ENCODE assay signal across 8 cellular contexts in the genomic region with DNA sequence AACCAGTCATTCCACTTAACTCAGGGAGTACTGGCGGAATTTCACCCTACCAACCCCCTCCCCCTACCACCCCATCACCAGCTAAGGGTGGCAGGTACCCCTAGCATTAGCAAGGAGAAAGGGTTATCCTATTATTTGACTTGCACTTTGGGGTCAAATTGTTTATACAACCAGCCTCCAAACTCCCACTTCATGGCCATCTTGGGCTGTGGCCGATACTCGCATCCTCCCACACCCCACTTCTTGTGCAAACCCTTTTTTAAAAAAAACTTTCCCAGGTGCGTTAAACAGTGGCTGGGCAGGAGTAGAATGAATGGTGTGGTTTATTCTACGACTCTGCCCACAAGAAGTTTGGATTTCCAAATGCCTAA. TPM values are rescaled to one million over a fixed set of nuclear protein-coding genes. Genes with fewer than 3 reads are reported as not detected.
DNase-seq lines count a peak whose midpoint lies in the region; ATAC-seq, FAIRE-seq and TF ChIP-seq lines count a peak whose summit lies in the region.

No MANE protein-coding gene starts in this region.

- intact Hi-C loops in mammary epithelial cell (cut with micrococcal nuclease), result loop anchor here (1.0 to 10.0 kb wide), 4 partner anchors 9 to 237 kb away; partner anchors contain the start of genes ISG20L2, MEF2D, METTL25B and PRCC
- intact Hi-C loops in naive thymus-derived CD4-positive, alpha-beta T cell (cut with micrococcal nuclease), result loop anchor here (1.0 to 10.0 kb wide), 12 partner anchors 10 to 687 kb away; partner anchors contain the start of genes HDGF (in 2 of the 2), ISG20L2 (in 2 of the 2), METTL25B (in 2 of the 2) and PRCC (in 2 of the 2)

- no peaks in the 10 kb centered on the region for H4K20me1 ChIP-seq in mammary epithelial cell (ENCODE audit: insufficient read depth, low read length)

- ATAC-seq in HG03457 (IDR thresholded peaks at IDR 0.05; ENCODE audit: unreplicated experiment), result peak; percentile 2
- no peak for ATAC-seq in naive thymus-derived CD4-positive, alpha-beta T cell
- no peak for ATAC-seq in HG03565 (IDR thresholded peaks at IDR 0.05; ENCODE audit: unreplicated experiment)

- peaks cover 4 to 30% (median 18%) of the 10 kb centered on the region in 5 donors for H3K36me3 Mint-ChIP-seq in naive thymus-derived CD4-positive, alpha-beta T cell

- peak overlapping the region; percentile 35 for H3K4me3 ChIP-seq in BE2C (ENCODE audit: low read depth, low read length)
- peak overlapping the region in 1 of 3 experiments; percentile 27 for H3K4me3 ChIP-seq in mammary epithelial cell (replicated peaks in 1 of 3; ENCODE audit: insufficient read depth in 1 of 3, low read depth in 2 of 3, low read length in 3 of 3)
- H3K4me3 ChIP-seq in naive thymus-derived CD4-positive, alpha-beta T cell (ENCODE audit: low read length), result peak overlapping the region; percentile 51

- no peak for TF ChIP-seq CTCF in BE2C (IDR thresholded peaks at IDR 0.05; ENCODE audit: low read depth, low read length)
- no peak for TF ChIP-seq CTCF in mammary epithelial cell (conservative IDR thresholded peaks at IDR 0.05 in 1 of 2, IDR thresholded peaks at IDR 0.05 in 1 of 2; ENCODE audit: extremely low read depth in 1 of 2, insufficient read depth in 1 of 2, low read depth in 1 of 2, low read length in 2 of 2)

- H3K9ac ChIP-seq in mammary epithelial cell (ENCODE audit: insufficient read depth, low read length), result no peak overlapping the region

- H3K4me2 ChIP-seq in mammary epithelial cell (ENCODE audit: insufficient read depth, low read depth, low read length), result peak overlapping the region; percentile 49

- 74% methylated on average over 5 of the region's 5 CpGs for WGBS in mammary epithelial cell (ENCODE audit: low coverage, missing lambda C conversion rate)

- H3K36me3 ChIP-seq in BE2C, result peaks cover 54% of the 10 kb centered on the region
- H3K36me3 ChIP-seq in mammary epithelial cell (ENCODE audit: insufficient read depth, low read length), result peaks cover 18% of the 10 kb centered on the region
- peaks cover 0 to 52% (median 13%) of the 10 kb centered on the region in 3 experiments for H3K36me3 ChIP-seq in naive thymus-derived CD4-positive, alpha-beta T cell (ENCODE audit: control insufficient read depth in 2 of 3, insufficient read depth in 3 of 3, low read length in 3 of 3)

- peaks cover 30 to 55% (median 46%) of the 10 kb centered on the region in 7 donors for H3K4me1 Mint-ChIP-seq in naive thymus-derived CD4-positive, alpha-beta T cell

- no peak for DNase-seq in BE2C
- no peak for DNase-seq in mammary epithelial cell
- DNase-seq in naive thymus-derived CD4-positive, alpha-beta T cell, result no peak
- no peak for DNase-seq in NCI-H2081 treated with DMSO at 0.1 percent for 48 hours (lab: John Stamatoyannopoulos, UW)
- no peak for DNase-seq in NCI-H748 treated with DMSO at 0.1 percent for 48 hours (lab: John Stamatoyannopoulos, UW)
- DNase-seq in GM19239 (ENCODE audit: insufficient read length, low spot score), result no peak

- H3K27me3 ChIP-seq in BE2C (no peaks in the 10 kb centered on the region), mammary epithelial cell (ENCODE audit: insufficient read depth, low read length) (no peaks in the 10 kb centered on the region)
- no peaks in the 10 kb centered on the region for H3K27me3 ChIP-seq in naive thymus-derived CD4-positive, alpha-beta T cell (ENCODE audit: control insufficient read depth in 2 of 2, insufficient read depth in 2 of 2, low read length in 2 of 2)

- CTCF ChIA-PET in mammary epithelial cell (lab: Charles Lee; ENCODE audit: low non-redundant PET), result no interaction called here
- CTCF ChIA-PET in naive thymus-derived CD4-positive, alpha-beta T cell (lab: Charles Lee), result interaction anchor here (0.6 to 1.9 kb wide), 9 partner anchors 11 to 150 kb away, joined by 3 to 10 read pairs (median 3); partner anchors contain the start of genes ISG20L2, METTL25B and PRCC

- H3K27ac ChIP-seq in mammary epithelial cell (ENCODE audit: insufficient read depth, low read depth, low read length), result no peak overlapping the region
- peak overlapping the region; percentile 90 for H3K27ac ChIP-seq in naive thymus-derived CD4-positive, alpha-beta T cell (ENCODE audit: low read depth, low read length)

- no TSS peak for BruUV-seq in mammary epithelial cell (replicated peaks; lab: Mats Ljungman, UMichigan)

- H3K79me2 ChIP-seq in mammary epithelial cell (ENCODE audit: insufficient read depth, low read length), result peaks cover 67% of the 10 kb centered on the region

- H2AFZ ChIP-seq in mammary epithelial cell (ENCODE audit: low read depth, low read length), result no peak overlapping the region

- H3K4me3 Mint-ChIP-seq in naive thymus-derived CD4-positive, alpha-beta T cell, result peak overlapping the region; percentile 94 to 99 (median 98)

- peaks cover 0 to 1% (median 0%) of the 10 kb centered on the region in 11 donors for H3K9me3 Mint-ChIP-seq in naive thymus-derived CD4-positive, alpha-beta T cell

- FAIRE-seq in GM19239 (lab: Jason Lieb, UNC), result no peak

- dilution Hi-C loops in mammary epithelial cell (cut with HindIII; ENCODE audit: low sequenced_read_pairs), result no loop called here

- in situ Hi-C loops in mammary epithelial cell (cut with MboI; ENCODE audit: low sequenced_read_pairs in 2 of 2), result no loop called here

- H3K4me1 ChIP-seq in BE2C (peaks cover 5% of the 10 kb centered on the region), mammary epithelial cell (ENCODE audit: insufficient read depth, low read length) (peaks cover 18% of the 10 kb centered on the region)
- H3K4me1 ChIP-seq in naive thymus-derived CD4-positive, alpha-beta T cell (ENCODE audit: control insufficient read depth in 2 of 2, insufficient read depth in 2 of 2, low read length in 2 of 2), result peaks cover 24% of the 10 kb centered on the region in 2 donors

- H3K27me3 Mint-ChIP-seq in naive thymus-derived CD4-positive, alpha-beta T cell, result no peaks in the 10 kb centered on the region

- POLR2A ChIA-PET in naive thymus-derived CD4-positive, alpha-beta T cell (lab: Charles Lee), result interaction anchor here (0.6 to 4.6 kb wide), 15 partner anchors 10 to 529 kb away, joined by 3 to 77 read pairs (median 5); partner anchors contain the start of genes CRABP2, HDGF, ISG20L2 and METTL25B

- no peaks in the 10 kb centered on the region for H3K9me3 ChIP-seq in BE2C
- no peaks in the 10 kb centered on the region for H3K9me3 ChIP-seq in mammary epithelial cell (replicated peaks; ENCODE audit: insufficient read depth, low read length)
- H3K9me3 ChIP-seq in naive thymus-derived CD4-positive, alpha-beta T cell (ENCODE audit: control insufficient read depth in 2 of 3, low read length in 3 of 3), result no peaks in the 10 kb centered on the region

- H3K27ac Mint-ChIP-seq in naive thymus-derived CD4-positive, alpha-beta T cell, result peak overlapping the region; percentile 86 to 99 (median 98)

RNA-seq across cellular contexts. Expression of gene MRPL24, which starts 0.7 kb away (rescaled TPM):
- polyA plus RNA-seq in BE2C (2012; ENCODE audit: insufficient read depth, insufficient read length, low read depth), result 264 TPM
- 10 to 100 TPM; 25.0 to 86.1 TPM for total RNA-seq in mammary epithelial cell
- polyA plus RNA-seq in mammary epithelial cell, result 121 TPM
- 34.3 TPM for polyA minus RNA-seq in mammary epithelial cell
- 10 to 100 TPM; 19.1 to 68.9 (median 47.2) TPM for total RNA-seq in naive thymus-derived CD4-positive, alpha-beta T cell
- polyA plus RNA-seq in naive thymus-derived CD4-positive, alpha-beta T cell, result 10 to 100 TPM; 86.3 to 98.0 TPM

RNA-seq across cellular contexts. Expression of gene HDGF, which starts 9.9 kb away (rescaled TPM):
- 264 TPM for polyA plus RNA-seq in BE2C (2012; ENCODE audit: insufficient read depth, insufficient read length, low read depth)
- total RNA-seq in mammary epithelial cell, result 100 to 1,000 TPM; 122 to 332 TPM
- 159 TPM for polyA plus RNA-seq in mammary epithelial cell
- polyA minus RNA-seq in mammary epithelial cell, result 309 TPM
- 100 to 1,000 TPM in 1 of 5 experiments, 10 to 100 TPM in 4; 64.1 to 224 (median 91.2) TPM for total RNA-seq in naive thymus-derived CD4-positive, alpha-beta T cell
- 10 to 100 TPM; 25.0 to 39.3 TPM for polyA plus RNA-seq in naive thymus-derived CD4-positive, alpha-beta T cell

RNA-seq across cellular contexts. Expression of gene ISG20L2, which starts 13.0 kb away (rescaled TPM):
- polyA plus RNA-seq in BE2C (2012; ENCODE audit: insufficient read depth, insufficient read length, low read depth), result 100 TPM
- 10 to 100 TPM; 27.0 to 42.7 TPM for total RNA-seq in mammary epithelial cell
- polyA plus RNA-seq in mammary epithelial cell, result 62.3 TPM
- polyA minus RNA-seq in mammary epithelial cell, result 33.3 TPM
- 10 to 100 TPM; 44.7 to 59.9 (median 53.9) TPM for total RNA-seq in naive thymus-derived CD4-positive, alpha-beta T cell
- 10 to 100 TPM; 15.3 to 20.6 TPM for polyA plus RNA-seq in naive thymus-derived CD4-positive, alpha-beta T cell

RNA-seq across cellular contexts. Expression of gene METTL25B, which starts 13.3 kb away (rescaled TPM):
- polyA plus RNA-seq in BE2C (2012; ENCODE audit: insufficient read depth, insufficient read length, low read depth), result 47.1 TPM
- total RNA-seq in mammary epithelial cell, result 10 to 100 TPM in 1 of 2 donors, 1 to 10 TPM in 1; 9.3 to 24.3 TPM
- polyA plus RNA-seq in mammary epithelial cell, result 10.5 TPM
- polyA minus RNA-seq in mammary epithelial cell, result 19.3 TPM
- total RNA-seq in naive thymus-derived CD4-positive, alpha-beta T cell, result 10 to 100 TPM; 16.0 to 29.8 (median 29.1) TPM
- 1 to 10 TPM; 4.4 to 5.1 TPM for polyA plus RNA-seq in naive thymus-derived CD4-positive, alpha-beta T cell

RNA-seq across cellular contexts. Expression of gene PRCC, which starts 25.7 kb away (rescaled TPM):
- 319 TPM for polyA plus RNA-seq in BE2C (2012; ENCODE audit: insufficient read depth, insufficient read length, low read depth)
- 10 to 100 TPM; 22.2 to 69.7 TPM for total RNA-seq in mammary epithelial cell
- polyA plus RNA-seq in mammary epithelial cell, result 102 TPM
- 169 TPM for polyA minus RNA-seq in mammary epithelial cell
- total RNA-seq in naive thymus-derived CD4-positive, alpha-beta T cell, result 10 to 100 TPM; 53.2 to 88.9 (median 61.7) TPM
- polyA plus RNA-seq in naive thymus-derived CD4-positive, alpha-beta T cell, result 10 to 100 TPM; 40.9 to 60.8 TPM
